10 cellular contexts compared by ENCODE assay signal in the genomic region with DNA sequence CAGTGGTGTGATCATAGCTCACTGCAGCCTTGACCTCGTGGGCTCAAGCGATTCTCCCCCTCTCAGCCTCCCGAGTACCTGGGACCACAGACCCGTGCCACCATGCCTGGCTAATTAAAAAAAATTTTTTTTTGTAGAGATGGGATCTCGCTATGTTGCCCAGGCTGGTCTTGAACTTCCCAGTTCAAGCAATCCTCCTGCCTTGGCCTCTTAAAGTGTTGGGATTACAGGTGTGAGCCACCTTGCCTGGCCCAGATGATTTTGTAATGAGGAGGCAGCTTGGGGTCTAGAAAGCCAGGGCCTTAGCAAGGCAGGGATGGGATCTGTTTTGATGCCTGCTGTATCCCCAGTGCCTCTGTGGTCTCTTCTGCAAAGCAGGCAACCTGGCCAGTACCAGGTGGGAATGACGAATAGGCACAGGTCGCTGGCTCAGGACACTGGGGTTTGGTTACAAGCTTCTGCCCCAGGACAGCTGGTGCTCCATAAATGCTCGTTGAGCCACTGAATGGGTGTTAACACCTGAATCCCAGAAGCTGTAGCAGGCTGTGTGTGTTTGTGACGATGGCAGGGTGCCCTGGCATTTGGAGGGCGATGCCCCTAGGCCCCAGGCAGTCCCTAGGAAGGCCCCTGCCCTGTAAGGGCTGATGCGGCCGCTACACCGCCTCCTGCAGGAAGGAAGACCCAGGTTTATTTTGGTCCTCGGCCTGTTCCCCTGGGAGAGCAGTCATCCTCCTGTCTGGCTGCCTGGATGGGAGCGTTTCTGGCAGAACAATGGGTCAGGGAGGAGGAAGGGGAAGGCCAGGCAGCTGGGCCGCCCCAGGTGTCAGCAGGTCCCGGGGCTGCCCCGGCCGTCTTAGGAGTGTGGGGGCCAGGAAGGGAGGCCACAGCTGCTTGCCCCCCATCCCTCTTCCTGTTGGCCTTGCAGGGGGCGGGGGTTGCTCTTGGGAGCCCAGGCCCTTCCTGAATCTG. TPM values are rescaled to one million over a fixed set of nuclear protein-coding genes. Genes with fewer than 3 reads are reported as not detected.
DNase-seq lines count a peak whose midpoint lies in the region; ATAC-seq, FAIRE-seq and TF ChIP-seq lines count a peak whose summit lies in the region.
"Had no signal": no experiment of that assay in that cellular context is flagged by ENCODE, and none has a peak within 500 bp of the region (broad histone marks: within the 10 kb centered on the region; RNA-seq: fewer than 3 reads in every experiment).

No MANE protein-coding gene starts in this region.

- H3K4me3 Mint-ChIP-seq in glutamatergic neuron (ENCODE audit: unreplicated experiment), result no peak overlapping the region
- H3K4me3 Mint-ChIP-seq in osteocyte (ENCODE audit: unreplicated experiment), result no peak overlapping the region
- no peak overlapping the region for H3K4me3 Mint-ChIP-seq in CD4-positive, alpha-beta T cell
- H3K4me3 Mint-ChIP-seq: naive thymus-derived CD8-positive, alpha-beta T cell had no signal

- no peak overlapping the region for H3K27ac ChIP-seq in DOHH2 (ENCODE audit: low read depth, low read length)
- H3K27ac ChIP-seq in RWPE1, result peak overlapping the region; percentile 14
- no peak overlapping the region for H3K27ac ChIP-seq in CD4-positive, alpha-beta T cell (ENCODE audit: low read depth, low read length)

- H3K79me2 ChIP-seq in DOHH2 (ENCODE audit: control insufficient read depth, low read length), result no peaks in the 10 kb centered on the region

- H3K9me3 Mint-ChIP-seq in glutamatergic neuron (ENCODE audit: unreplicated experiment) (peaks cover 3% of the 10 kb centered on the region), osteocyte (ENCODE audit: unreplicated experiment) (no peaks in the 10 kb centered on the region)
- no peaks in the 10 kb centered on the region for H3K9me3 Mint-ChIP-seq in activated naive CD4-positive, alpha-beta T cell treated with anti-CD3 and anti-CD28 coated beads, Interleukin-2, amount 50 U/mL, for 72 hours
- H3K9me3 Mint-ChIP-seq in CD4-positive, alpha-beta T cell, result no peaks in the 10 kb centered on the region
- H3K9me3 Mint-ChIP-seq: naive thymus-derived CD8-positive, alpha-beta T cell had no signal

- TF ChIP-seq CTCF in DOHH2 (IDR thresholded peaks at IDR 0.05; ENCODE audit: low read depth, low read length, poor library complexity, severe bottlenecking) (peak; percentile 15), RWPE1 (conservative IDR thresholded peaks at IDR 0.05; ENCODE audit: low read depth) (no peak), glutamatergic neuron (IDR thresholded peaks at IDR 0.05; ENCODE audit: partially characterized antibody, unreplicated experiment) (peak; percentile 24), osteocyte (IDR thresholded peaks at IDR 0.05) (peak; percentile 26)
- no peak for TF ChIP-seq CTCF in CD4-positive, alpha-beta T cell (IDR thresholded peaks at IDR 0.05)

- POLR2A ChIA-PET in RWPE1 (lab: Yijun Ruan, JAX; ENCODE audit: low non-redundant PET), result no interaction called here
- POLR2A ChIA-PET in CD4-positive, alpha-beta T cell (lab: Charles Lee), result no interaction called here

- intact Hi-C loops in CD4-positive, alpha-beta T cell (cut with DNase I, micrococcal nuclease), result no loop called here

- DNase-seq in RWPE1 (ENCODE audit: low spot score), result no peak
- peak; percentile 71 for DNase-seq in glutamatergic neuron
- no peak for DNase-seq in osteocyte (ENCODE audit: extremely low spot score, unreplicated experiment)
- DNase-seq in RCC 7860 (ENCODE audit: low spot score), result no peak
- DNase-seq in activated naive CD4-positive, alpha-beta T cell treated with anti-CD3 and anti-CD28 coated beads, Interleukin-2, amount 50 U/mL, for 72 hours (ENCODE audit: low spot score in 2 of 2), result no peak
- DNase-seq in CD4-positive, alpha-beta T cell, result no peak
- DNase-seq: MM.1S; naive thymus-derived CD8-positive, alpha-beta T cell had no signal

- H3K27me3 Mint-ChIP-seq in glutamatergic neuron (ENCODE audit: unreplicated experiment) (no peaks in the 10 kb centered on the region), osteocyte (ENCODE audit: unreplicated experiment) (no peaks in the 10 kb centered on the region)
- no peaks in the 10 kb centered on the region for H3K27me3 Mint-ChIP-seq in CD4-positive, alpha-beta T cell
- H3K27me3 Mint-ChIP-seq: naive thymus-derived CD8-positive, alpha-beta T cell had no signal

- H3K27ac Mint-ChIP-seq in glutamatergic neuron (ENCODE audit: unreplicated experiment) (peak overlapping the region; percentile 77), osteocyte (ENCODE audit: unreplicated experiment) (no peak overlapping the region)
- peak overlapping the region in 1 of 2 donors; percentile 65 for H3K27ac Mint-ChIP-seq in activated naive CD4-positive, alpha-beta T cell treated with anti-CD3 and anti-CD28 coated beads, Interleukin-2, amount 50 U/mL, for 72 hours
- no peak overlapping the region for H3K27ac Mint-ChIP-seq in CD4-positive, alpha-beta T cell

- no peak for FAIRE-seq in RCC 7860 (lab: Jason Lieb, UNC)

- H3K4me2 ChIP-seq in DOHH2 (ENCODE audit: low read length), result no peak overlapping the region

- no peaks in the 10 kb centered on the region for H3K9me2 ChIP-seq in DOHH2 (replicated peaks; ENCODE audit: control insufficient read depth, low read length)

- CTCF ChIA-PET in RWPE1 (lab: Yijun Ruan, JAX), result interaction anchor here (0.5 to 1.4 kb wide), 2 partner anchors 15 to 877 kb away, joined by 3 to 5 read pairs; no protein-coding TSS in a partner anchor
- CTCF ChIA-PET in CD4-positive, alpha-beta T cell (lab: Charles Lee), result no interaction called here

- no peaks in the 10 kb centered on the region for H3K36me3 ChIP-seq in DOHH2 (ENCODE audit: control insufficient read depth, low read length)

- peaks cover 1% of the 10 kb centered on the region for H3K4me1 Mint-ChIP-seq in glutamatergic neuron (ENCODE audit: low read depth, unreplicated experiment)
- peaks cover 10% of the 10 kb centered on the region for H3K4me1 Mint-ChIP-seq in osteocyte (ENCODE audit: unreplicated experiment)
- no peaks in the 10 kb centered on the region for H3K4me1 Mint-ChIP-seq in CD4-positive, alpha-beta T cell (ENCODE audit: low read depth)

- ATAC-seq in activated naive CD4-positive, alpha-beta T cell treated with anti-CD3 and anti-CD28 coated beads, Interleukin-2, amount 50 U/mL, for 72 hours, result no peak
- ATAC-seq in HG02840 (IDR thresholded peaks at IDR 0.05; ENCODE audit: low FRiP score, unreplicated experiment), result no peak
- ATAC-seq in CD4-positive, alpha-beta T cell (ENCODE audit: poor library complexity), result no peak
- ATAC-seq: naive thymus-derived CD8-positive, alpha-beta T cell had no signal

- H3K4me3 ChIP-seq in DOHH2 (ENCODE audit: low read length), result no peak overlapping the region

- no peaks in the 10 kb centered on the region for H3K27me3 ChIP-seq in DOHH2 (ENCODE audit: control insufficient read depth, low read length)
- no peaks in the 10 kb centered on the region for H3K27me3 ChIP-seq in CD4-positive, alpha-beta T cell (ENCODE audit: control insufficient read depth, insufficient read depth, low read length)

- no peaks in the 10 kb centered on the region for H4K20me1 ChIP-seq in DOHH2 (ENCODE audit: control insufficient read depth, insufficient read depth, low read depth, low read length)

- no peaks in the 10 kb centered on the region for H3K36me3 Mint-ChIP-seq in glutamatergic neuron (ENCODE audit: unreplicated experiment)
- no peaks in the 10 kb centered on the region for H3K36me3 Mint-ChIP-seq in osteocyte (ENCODE audit: unreplicated experiment)
- no peaks in the 10 kb centered on the region for H3K36me3 Mint-ChIP-seq in activated naive CD4-positive, alpha-beta T cell treated with anti-CD3 and anti-CD28 coated beads, Interleukin-2, amount 50 U/mL, for 72 hours
- H3K36me3 Mint-ChIP-seq in CD4-positive, alpha-beta T cell (ENCODE audit: low read depth), result peaks cover 5% of the 10 kb centered on the region

- H3K4me1 ChIP-seq in DOHH2 (ENCODE audit: control insufficient read depth, low read length), result peaks cover 6% of the 10 kb centered on the region

- no peaks in the 10 kb centered on the region for H3K9me3 ChIP-seq in DOHH2 (ENCODE audit: control insufficient read depth, insufficient read depth, low read length)
- no peaks in the 10 kb centered on the region for H3K9me3 ChIP-seq in CD4-positive, alpha-beta T cell (ENCODE audit: control insufficient read depth, low read length)

- H3F3A ChIP-seq in DOHH2 (ENCODE audit: control insufficient read depth, insufficient read depth), result no peaks in the 10 kb centered on the region

RNA-seq across cellular contexts. Expression of a gene that starts 8.6 kb away (rescaled TPM):
- total RNA-seq in glutamatergic neuron (ENCODE audit: unreplicated experiment) (23.6 TPM), osteocyte (5.8 and 5.9 TPM in 2 replicates)
- total RNA-seq in activated naive CD4-positive, alpha-beta T cell treated with anti-CD3 and anti-CD28 coated beads, Interleukin-2, amount 50 U/mL, for 72 hours, result 10 to 100 TPM; 25.9 to 31.3 TPM
- total RNA-seq in CD4-positive, alpha-beta T cell, result 1 to 10 TPM; 4.4 to 5.1 TPM

RNA-seq across cellular contexts. Expression of a gene that starts 22.2 kb away (rescaled TPM):
- total RNA-seq in glutamatergic neuron (ENCODE audit: unreplicated experiment) (32.6 TPM), osteocyte (95.4 and 103 TPM in 2 replicates)
- 10 to 100 TPM; 40.2 to 48.5 TPM for total RNA-seq in activated naive CD4-positive, alpha-beta T cell treated with anti-CD3 and anti-CD28 coated beads, Interleukin-2, amount 50 U/mL, for 72 hours
- 10 to 100 TPM; 22.0 to 23.0 TPM for total RNA-seq in CD4-positive, alpha-beta T cell

Comparison
In these comparisons a context has a peak if more than half of its experiments do, and no peak if none do; other contexts are left out.
1. CTCF ChIP-seq: peak in DOHH2 (single experiment), glutamatergic neuron (single experiment) and osteocyte (single experiment); none in RWPE1 (single experiment) and CD4-positive, alpha-beta T cell (single experiment).